16 cellular contexts compared by ENCODE assay signal in the genomic region with DNA sequence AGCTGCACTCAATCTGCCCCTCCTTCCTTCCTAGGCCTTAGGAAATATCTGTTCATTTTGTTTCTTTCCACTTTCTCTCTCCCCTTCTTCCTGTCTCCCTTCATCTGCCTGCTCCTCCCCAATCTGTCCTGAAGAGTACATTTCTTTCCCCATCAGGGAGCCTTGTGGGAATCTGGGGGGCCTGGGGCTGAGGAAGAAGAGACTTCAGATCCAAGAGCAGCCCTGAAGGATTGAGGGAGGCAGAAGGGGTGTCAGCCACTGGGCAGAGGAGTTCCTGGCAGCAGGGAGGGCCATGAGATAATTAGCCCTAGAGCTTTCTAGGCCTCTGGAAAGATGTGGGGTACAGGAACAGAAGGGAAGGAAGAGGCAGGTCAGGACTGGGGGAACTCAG. TPM values are rescaled to one million over a fixed set of nuclear protein-coding genes. Genes with fewer than 3 reads are reported as not detected.
DNase-seq lines count a peak whose midpoint lies in the region; ATAC-seq and TF ChIP-seq lines count a peak whose summit lies in the region.
"Had no signal": no experiment of that assay in that cellular context is flagged by ENCODE, and none has a peak within 500 bp of the region (broad histone marks: within the 10 kb centered on the region; RNA-seq: fewer than 3 reads in every experiment).

No MANE protein-coding gene starts in this region.

- no peak for DNase-seq in activated T-cell treated with anti-CD3 and anti-CD28 coated beads, Interleukin-2, amount 50 U/mL, for 24 hours
- no peak for DNase-seq in activated T-cell treated with anti-CD3 and anti-CD28 coated beads, Interleukin-2, amount 50 U/mL, for 48 hours
- DNase-seq in right atrium auricular region (ENCODE audit: low spot score) (no peak), upper lobe of right lung (peak; percentile 28), NCI-H2227 treated with DMSO at 0.1 percent for 48 hours (lab: John Stamatoyannopoulos, UW) (no peak), SHP77 (lab: John Stamatoyannopoulos, UW) (no peak), NCI-H146 treated with DMSO at 0.1 percent for 48 hours (lab: John Stamatoyannopoulos, UW; ENCODE audit: unreplicated experiment) (no peak)
- DNase-seq: activated CD4-positive, alpha-beta memory T cell treated with anti-CD3 and anti-CD28 coated beads, Interleukin-2, amount 10 ng/mL, durations not matched to agents 7 days and 5 days; dermis blood vessel endothelial cell; nucleus accumbens; stimulated activated CD4-positive, alpha-beta T cell treated with anti-CD3 and anti-CD28 coated beads, Interleukin-2, amount 100 ng/mL, for 48 hours; T-helper 9 cell had no signal

- H3K27ac Mint-ChIP-seq in activated T-cell treated with anti-CD3 and anti-CD28 coated beads, Interleukin-2, amount 50 U/mL, for 24 hours = peak overlapping the region; percentile 3
- H3K27ac Mint-ChIP-seq: activated CD4-positive, alpha-beta memory T cell treated with anti-CD3 and anti-CD28 coated beads, Interleukin-2, amount 10 ng/mL, durations not matched to agents 7 days and 5 days had no signal

- H3K4me3 Mint-ChIP-seq in activated T-cell treated with anti-CD3 and anti-CD28 coated beads, Interleukin-2, amount 50 U/mL, for 24 hours = no peak overlapping the region
- H3K4me3 Mint-ChIP-seq: activated CD4-positive, alpha-beta memory T cell treated with anti-CD3 and anti-CD28 coated beads, Interleukin-2, amount 10 ng/mL, durations not matched to agents 7 days and 5 days; activated naive CD4-positive, alpha-beta T cell treated with anti-CD3 and anti-CD28 coated beads, Interleukin-2, amount 50 U/mL, for 24 hours had no signal

- no peaks in the 10 kb centered on the region for H3K36me3 Mint-ChIP-seq in activated T-cell treated with anti-CD3 and anti-CD28 coated beads, Interleukin-2, amount 50 U/mL, for 24 hours (ENCODE audit: low read depth)
- H3K36me3 Mint-ChIP-seq: activated naive CD4-positive, alpha-beta T cell treated with anti-CD3 and anti-CD28 coated beads, Interleukin-2, amount 50 U/mL, for 24 hours had no signal

- H3K27me3 Mint-ChIP-seq in activated T-cell treated with anti-CD3 and anti-CD28 coated beads, Interleukin-2, amount 50 U/mL, for 24 hours = peaks cover 36% of the 10 kb centered on the region
- H3K27me3 Mint-ChIP-seq: activated naive CD4-positive, alpha-beta T cell treated with anti-CD3 and anti-CD28 coated beads, Interleukin-2, amount 50 U/mL, for 24 hours had no signal

- no peaks in the 10 kb centered on the region for H3K79me2 ChIP-seq in parathyroid adenoma

- peak overlapping the region; percentile 58 for H2AFZ ChIP-seq in parathyroid adenoma

- peaks cover 10% of the 10 kb centered on the region for H3K4me1 Mint-ChIP-seq in activated T-cell treated with anti-CD3 and anti-CD28 coated beads, Interleukin-2, amount 50 U/mL, for 24 hours (ENCODE audit: low read depth)

- H3K4me2 ChIP-seq in parathyroid adenoma (ENCODE audit: low read length) = no peak overlapping the region

- intact Hi-C loops in upper lobe of right lung (cut with DNase I) = no loop called here

- no peak overlapping the region for H3K9ac ChIP-seq in parathyroid adenoma

- H3K27ac ChIP-seq in right atrium auricular region = peak overlapping the region; percentile 70 to 74
- H3K27ac ChIP-seq in parathyroid adenoma = peak overlapping the region; percentile 36
- H3K27ac ChIP-seq in upper lobe of right lung = peak overlapping the region; percentile 42

- H3K4me3 ChIP-seq in right atrium auricular region (no peak overlapping the region), parathyroid adenoma (ENCODE audit: low read depth, low read length) (no peak overlapping the region), upper lobe of right lung (no peak overlapping the region)

- H3K9me3 ChIP-seq in right atrium auricular region (no peaks in the 10 kb centered on the region), parathyroid adenoma (ENCODE audit: control insufficient read depth, low read length) (no peaks in the 10 kb centered on the region), upper lobe of right lung (no peaks in the 10 kb centered on the region)

- no peak for ATAC-seq in upper lobe of right lung

- H3K4me1 ChIP-seq in right atrium auricular region = peaks cover 0 to 49% of the 10 kb centered on the region in 2 donors
- peaks cover 5% of the 10 kb centered on the region for H3K4me1 ChIP-seq in parathyroid adenoma
- H3K4me1 ChIP-seq in upper lobe of right lung = peaks cover 7% of the 10 kb centered on the region

- H3K36me3 ChIP-seq in right atrium auricular region = no peaks in the 10 kb centered on the region
- H3K36me3 ChIP-seq in parathyroid adenoma (ENCODE audit: control insufficient read depth, insufficient read depth, low read length) = no peaks in the 10 kb centered on the region
- no peaks in the 10 kb centered on the region for H3K36me3 ChIP-seq in upper lobe of right lung

- H3K27me3 ChIP-seq in right atrium auricular region (no peaks in the 10 kb centered on the region), parathyroid adenoma (ENCODE audit: control insufficient read depth, insufficient read depth, low read length) (no peaks in the 10 kb centered on the region), upper lobe of right lung (no peaks in the 10 kb centered on the region)

- H3K9me3 Mint-ChIP-seq in activated T-cell treated with anti-CD3 and anti-CD28 coated beads, Interleukin-2, amount 50 U/mL, for 24 hours = no peaks in the 10 kb centered on the region
- H3K9me3 Mint-ChIP-seq: activated CD4-positive, alpha-beta memory T cell treated with anti-CD3 and anti-CD28 coated beads, Interleukin-2, amount 10 ng/mL, durations not matched to agents 7 days and 5 days; activated naive CD4-positive, alpha-beta T cell treated with anti-CD3 and anti-CD28 coated beads, Interleukin-2, amount 50 U/mL, for 24 hours had no signal

- no peak for TF ChIP-seq CTCF in right atrium auricular region (IDR thresholded peaks at IDR 0.05)
- no peak for TF ChIP-seq CTCF in parathyroid adenoma (IDR thresholded peaks at IDR 0.05)
- no peak for TF ChIP-seq CTCF in upper lobe of right lung (IDR thresholded peaks at IDR 0.05)

RNA-seq across cellular contexts. Expression of a gene that starts 24.4 kb away (rescaled TPM):
- 10 to 100 TPM; 27.9 to 43.6 TPM for total RNA-seq in right atrium auricular region
- 19.8 TPM for total RNA-seq in upper lobe of right lung

RNA-seq across cellular contexts. Expression of a gene that starts 48.5 kb away (rescaled TPM):
- total RNA-seq in right atrium auricular region (1 to 10 TPM in 1 of 2 donors, under 1 TPM in 1; 0.85 to 2.7 TPM), upper lobe of right lung (3.4 TPM)
- total RNA-seq: A673; activated CD4-positive, alpha-beta memory T cell treated with anti-CD3 and anti-CD28 coated beads, Interleukin-2, amount 10 ng/mL, durations not matched to agents 7 days and 5 days; dermis blood vessel endothelial cell; NCI-H460 had no signal

RNA-seq across cellular contexts. Expression of a gene that starts 53.5 kb away (rescaled TPM):
- total RNA-seq in right atrium auricular region (not detected), upper lobe of right lung (3.0 TPM)
- total RNA-seq: A673; activated CD4-positive, alpha-beta memory T cell treated with anti-CD3 and anti-CD28 coated beads, Interleukin-2, amount 10 ng/mL, durations not matched to agents 7 days and 5 days; NCI-H460 had no signal
